In the genomic region with DNA sequence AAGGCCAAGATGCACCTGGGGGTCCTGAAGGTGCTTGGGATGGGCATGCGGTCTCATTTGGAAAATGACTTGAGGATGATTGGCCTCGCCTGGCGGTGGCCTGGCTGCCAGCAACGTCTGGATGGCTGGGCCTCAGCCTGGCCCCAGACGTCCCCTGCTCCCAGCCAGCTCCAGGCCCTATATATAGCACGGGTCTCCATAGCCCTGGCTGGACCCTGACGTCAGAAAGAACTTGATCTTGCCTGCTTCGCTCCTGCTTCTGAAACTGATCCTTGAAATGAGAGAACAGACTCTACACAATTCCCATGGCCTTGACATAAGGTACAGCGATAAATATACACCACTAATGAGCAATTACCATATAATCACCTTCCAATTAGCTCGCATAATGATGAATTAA, we compare ENCODE assay signal across 19 cellular contexts. TPM values are rescaled to one million over a fixed set of nuclear protein-coding genes. Genes with fewer than 3 reads are reported as not detected.
DNase-seq lines count a peak whose midpoint lies in the region; ATAC-seq, FAIRE-seq and TF ChIP-seq lines count a peak whose summit lies in the region.
"Had no signal": no experiment of that assay in that cellular context is flagged by ENCODE, and none has a peak within 500 bp of the region (broad histone marks: within the 10 kb centered on the region; RNA-seq: fewer than 3 reads in every experiment).

No MANE protein-coding gene starts in this region.

- H2AFZ ChIP-seq in H1 (ENCODE audit: low read length), result no peak overlapping the region
- no peak overlapping the region for H2AFZ ChIP-seq in neuronal stem cell (ENCODE audit: low read length)

- H3K27me3 Mint-ChIP-seq in natural killer cell (ENCODE audit: low read depth in 2 of 2), result peaks cover 56 to 64% of the 10 kb centered on the region in 2 donors
- H3K27me3 Mint-ChIP-seq in natural killer cell treated with Interleukin-12 subunit alpha and Interleukin-12 subunit beta and Interleukin-15 and Interleukin-18, amount 100 ng/mL, for 72 hours, result peaks cover 54 to 76% of the 10 kb centered on the region in 2 donors
- H3K27me3 Mint-ChIP-seq in activated CD8-positive, alpha-beta T cell treated with anti-CD3 and anti-CD28 coated beads for 36 hours, result peaks cover 61% of the 10 kb centered on the region

- H3K4me3 ChIP-seq in H1 (ENCODE audit: extremely low read depth in 1 of 4, insufficient read depth in 2 of 4, low read depth in 3 of 4, low read length in 4 of 4) (no peak overlapping the region), neuronal stem cell (ENCODE audit: low read length in 2 of 2) (no peak overlapping the region), pancreas (no peak overlapping the region)
- H3K4me3 ChIP-seq: MG63, SJSA1 had no signal

- H3K79me2 ChIP-seq in H1 (ENCODE audit: control insufficient read depth in 1 of 2, insufficient read depth in 2 of 2, low read length in 2 of 2), result no peaks in the 10 kb centered on the region

- H3K4me1 Mint-ChIP-seq in natural killer cell, result peaks cover 7 to 23% of the 10 kb centered on the region in 2 donors
- H3K4me1 Mint-ChIP-seq in natural killer cell treated with Interleukin-12 subunit alpha and Interleukin-12 subunit beta and Interleukin-15 and Interleukin-18, amount 100 ng/mL, for 72 hours (ENCODE audit: low read depth in 2 of 2), result peaks cover 15 to 18% of the 10 kb centered on the region in 2 donors
- peaks cover 2% of the 10 kb centered on the region for H3K4me1 Mint-ChIP-seq in activated CD8-positive, alpha-beta T cell treated with anti-CD3 and anti-CD28 coated beads for 36 hours (ENCODE audit: low read depth)

- peak overlapping the region; percentile 3 for H3K4me3 Mint-ChIP-seq in natural killer cell
- no peak overlapping the region for H3K4me3 Mint-ChIP-seq in natural killer cell treated with Interleukin-12 subunit alpha and Interleukin-12 subunit beta and Interleukin-15 and Interleukin-18, amount 100 ng/mL, for 72 hours
- no peak overlapping the region for H3K4me3 Mint-ChIP-seq in activated CD8-positive, alpha-beta T cell treated with anti-CD3 and anti-CD28 coated beads for 36 hours

- CTCF ChIA-PET in H1 (lab: Charles Lee; ENCODE audit: partially characterized antibody), result interaction anchor here (0.9 to 5.4 kb wide), 6 partner anchors 10 to 148 kb away, joined by 3 to 44 read pairs (median 4); no protein-coding TSS in a partner anchor
- CTCF ChIA-PET in activated CD8-positive, alpha-beta T cell treated with anti-CD3 and anti-CD28 coated beads for 36 hours (lab: Charles Lee), result no interaction called here

- no peak overlapping the region for H3K14ac ChIP-seq in H1 (ENCODE audit: insufficient read length)
- H3K14ac ChIP-seq in neuronal stem cell (ENCODE audit: low read length), result no peak overlapping the region

- H3K27me3 ChIP-seq in H1 (replicated peaks in 1 of 4; ENCODE audit: control insufficient read depth in 3 of 4, extremely low read depth in 1 of 4, insufficient read depth in 3 of 4, low read length in 3 of 4) (peaks cover 64 to 71% (median 67%) of the 10 kb centered on the region in 4 experiments), neuronal stem cell (ENCODE audit: control insufficient read depth in 3 of 3, insufficient read depth in 3 of 3, low read depth in 1 of 3, low read length in 3 of 3) (peaks cover 7 to 77% (median 55%) of the 10 kb centered on the region in 3 experiments), pancreas (peaks cover 0 to 58% (median 10%) of the 10 kb centered on the region in 4 donors)
- H3K27me3 ChIP-seq: MG63 had no signal

- TF ChIP-seq RAD21 in H1 (IDR thresholded peaks at IDR 0.05 in 1 of 2, conservative IDR thresholded peaks at IDR 0.05 in 1 of 2; ENCODE audit: low read depth in 2 of 2, low read length in 2 of 2), result no peak

- H3K18ac ChIP-seq in H1 (ENCODE audit: extremely low read depth, low read length) (no peak overlapping the region), neuronal stem cell (ENCODE audit: low read length) (peak overlapping the region; percentile 78)

- no peak overlapping the region for H3K27ac Mint-ChIP-seq in natural killer cell
- no peak overlapping the region for H3K27ac Mint-ChIP-seq in natural killer cell treated with Interleukin-12 subunit alpha and Interleukin-12 subunit beta and Interleukin-15 and Interleukin-18, amount 100 ng/mL, for 72 hours
- H3K27ac Mint-ChIP-seq in activated CD8-positive, alpha-beta T cell treated with anti-CD3 and anti-CD28 coated beads for 36 hours, result no peak overlapping the region

- DNase-seq in natural killer cell, result no peak
- DNase-seq in natural killer cell treated with Interleukin-12 subunit alpha and Interleukin-12 subunit beta and Interleukin-15 and Interleukin-18, amount 100 ng/mL, for 72 hours (ENCODE audit: low spot score), result no peak
- no peak for DNase-seq in H1 (ENCODE audit: low read depth in 1 of 2, low spot score in 2 of 2)
- DNase-seq in neuronal stem cell (ENCODE audit: low spot score), result no peak
- DNase-seq in iPS-NIHi11 (ENCODE audit: low spot score), result no peak
- no peak for DNase-seq in activated CD8-positive, alpha-beta T cell treated with anti-CD3 and anti-CD28 coated beads for 36 hours
- DNase-seq in NCI-H1092 treated with DMSO at 0.1 percent for 48 hours (lab: John Stamatoyannopoulos, UW), result no peak
- DNase-seq in pancreas, result no peak
- DNase-seq: C1 segment of cervical spinal cord, DMS153, MG63, NCI-H1092, NCI-H1694, OCI-M1 had no signal

- POLR2A ChIA-PET in H1 (lab: Charles Lee; ENCODE audit: partially characterized antibody), result interaction anchor here (1.3 to 1.7 kb wide), 2 partner anchors 20 to 396 kb away, joined by 4 to 6 read pairs; no protein-coding TSS in a partner anchor
- POLR2A ChIA-PET in activated CD8-positive, alpha-beta T cell treated with anti-CD3 and anti-CD28 coated beads for 36 hours (lab: Charles Lee), result no interaction called here

- H2BK12ac ChIP-seq in H1 (ENCODE audit: low read depth, low read length) (0 out of 2 replicates have a peak overlapping the region, but pooled peaks have one; percentile 50), neuronal stem cell (ENCODE audit: low read length) (no peak overlapping the region)

- H3K23me2 ChIP-seq in H1 (ENCODE audit: low read depth, low read length), result peaks cover 5% of the 10 kb centered on the region

- H4K5ac ChIP-seq in H1 (ENCODE audit: insufficient read length, low read depth, low read length), result no peak overlapping the region

- no peak overlapping the region for H2BK20ac ChIP-seq in H1 (ENCODE audit: low read length)

- TF ChIP-seq EP300 in H1 (IDR thresholded peaks at IDR 0.05; ENCODE audit: borderline replicate concordance in 1 of 2, low read depth in 2 of 2, low read length in 2 of 2), result no peak

- H3K4me2 ChIP-seq in H1 (ENCODE audit: insufficient read depth in 1 of 2, low read depth in 2 of 2, low read length in 2 of 2) (peak overlapping the region in 1 of 2 experiments; percentile 60; a peak in 1 of 4 replicates), neuronal stem cell (ENCODE audit: insufficient read depth, low read length, poor library complexity, severe bottlenecking) (no peak overlapping the region)

- H2BK120ac ChIP-seq in H1 (replicated peaks; ENCODE audit: low read depth, low read length) (no peak overlapping the region), neuronal stem cell (ENCODE audit: low read depth, low read length) (no peak overlapping the region)

- H2AK5ac ChIP-seq in H1 (ENCODE audit: low read depth, low read length) (no peak overlapping the region), neuronal stem cell (ENCODE audit: low read depth, low read length) (no peak overlapping the region)

- no peak overlapping the region for H3K56ac ChIP-seq in H1 (replicated peaks; ENCODE audit: insufficient read length, low read depth, low read length)

- intact Hi-C loops in natural killer cell (cut with micrococcal nuclease) (no loop called here), pancreas (cut with DNase I) (no loop called here)
- intact Hi-C loops in activated CD8-positive, alpha-beta T cell treated with anti-CD3 and anti-CD28 coated beads for 36 hours (cut with micrococcal nuclease), result no loop called here

- H3K4me1 ChIP-seq in H1 (replicated peaks in 1 of 4; ENCODE audit: control insufficient read depth in 3 of 4, insufficient read depth in 4 of 4, low read length in 3 of 4) (peaks cover 0 to 23% (median 13%) of the 10 kb centered on the region in 4 experiments; a peak in 6 of 7 replicates), neuronal stem cell (ENCODE audit: control insufficient read depth in 2 of 2, insufficient read depth in 1 of 2, low read depth in 1 of 2, low read length in 2 of 2) (peaks cover 0 to 27% of the 10 kb centered on the region in 2 donors), pancreas (no peaks in the 10 kb centered on the region)
- H3K4me1 ChIP-seq: SJSA1 had no signal

- no peak overlapping the region for H4K8ac ChIP-seq in H1 (ENCODE audit: extremely low read depth, insufficient read depth, low read length)
- no peak overlapping the region for H4K8ac ChIP-seq in neuronal stem cell (ENCODE audit: low read depth, low read length)

- H3K4ac ChIP-seq in H1 (replicated peaks; ENCODE audit: insufficient read length, low read depth, low read length) (no peak overlapping the region), neuronal stem cell (ENCODE audit: low read length) (no peak overlapping the region)

- no peak overlapping the region for H4K91ac ChIP-seq in H1 (replicated peaks; ENCODE audit: insufficient read length, low read length)
- H4K91ac ChIP-seq in neuronal stem cell (ENCODE audit: low read depth, low read length, poor library complexity), result no peak overlapping the region

- WGBS in H1 (ENCODE audit: extremely low coverage in 1 of 2, insufficient coverage in 1 of 2, insufficient read length in 1 of 2, insufficient replicate concordance in 2 of 2, low coverage in 1 of 2, low lambda C conversion rate in 2 of 2, missing lambda C conversion rate in 1 of 2), 2 experiments, result 57% methylated on average over 10 of the region's 10 CpGs; no CpG with 5 or more reads in 1 of the 2 experiments
- no CpG with 5 or more reads among the region's 10 CpGs for WGBS in neuronal stem cell (ENCODE audit: extremely low coverage in 2 of 2, insufficient read length in 2 of 2, insufficient replicate concordance in 1 of 2), 2 donors
- 33 to 38% methylated on average over 10 of the region's 10 CpGs for WGBS in pancreas, 2 donors

- no peak for TF ChIP-seq CTCF in natural killer cell (IDR thresholded peaks at IDR 0.05)
- no peak for TF ChIP-seq CTCF in H1 (IDR thresholded peaks at IDR 0.05; ENCODE audit: control extremely low read depth in 1 of 3, insufficient read depth in 1 of 3, low read depth in 1 of 3, low read length in 3 of 3)
- no peak for TF ChIP-seq CTCF in activated CD8-positive, alpha-beta T cell treated with anti-CD3 and anti-CD28 coated beads for 36 hours (IDR thresholded peaks at IDR 0.05)
- TF ChIP-seq CTCF in pancreas (IDR thresholded peaks at IDR 0.05), result no peak

- no peaks in the 10 kb centered on the region for H3K9me3 Mint-ChIP-seq in natural killer cell
- H3K9me3 Mint-ChIP-seq in natural killer cell treated with Interleukin-12 subunit alpha and Interleukin-12 subunit beta and Interleukin-15 and Interleukin-18, amount 100 ng/mL, for 72 hours, result no peaks in the 10 kb centered on the region
- no peaks in the 10 kb centered on the region for H3K9me3 Mint-ChIP-seq in activated CD8-positive, alpha-beta T cell treated with anti-CD3 and anti-CD28 coated beads for 36 hours

- H3K9me3 ChIP-seq in H1 (ENCODE audit: insufficient read depth in 2 of 2, low read depth in 1 of 2, low read length in 1 of 2), result no peaks in the 10 kb centered on the region
- no peaks in the 10 kb centered on the region for H3K9me3 ChIP-seq in neuronal stem cell (replicated peaks in 1 of 2; ENCODE audit: control insufficient read depth in 2 of 2, insufficient read depth in 1 of 2, low read depth in 1 of 2, low read length in 2 of 2)
- no peaks in the 10 kb centered on the region for H3K9me3 ChIP-seq in pancreas
- H3K9me3 ChIP-seq: MG63, SJSA1 had no signal

- no peaks in the 10 kb centered on the region for H3K79me1 ChIP-seq in H1 (ENCODE audit: low read depth, low read length)
- no peaks in the 10 kb centered on the region for H3K79me1 ChIP-seq in neuronal stem cell (ENCODE audit: low read depth, low read length)

- H2BK5ac ChIP-seq in H1 (ENCODE audit: low read depth, low read length) (no peak overlapping the region), neuronal stem cell (ENCODE audit: low read length) (no peak overlapping the region)

- TF ChIP-seq POLR2A in H1 (IDR thresholded peaks at IDR 0.05; ENCODE audit: control extremely low read depth in 1 of 2, low read depth in 2 of 2, low read length in 2 of 2), result no peak

- H2BK15ac ChIP-seq in H1 (ENCODE audit: low read length) (peak overlapping the region; percentile 83), neuronal stem cell (ENCODE audit: low read length) (peak overlapping the region; percentile 74)

- peaks cover 18 to 25% of the 10 kb centered on the region in 2 experiments for H4K20me1 ChIP-seq in H1 (replicated peaks in 1 of 2; ENCODE audit: control insufficient read depth in 1 of 2, insufficient read depth in 2 of 2, low read length in 2 of 2)

- ATAC-seq in natural killer cell, result no peak
- no peak for ATAC-seq in natural killer cell treated with Interleukin-12 subunit alpha and Interleukin-12 subunit beta and Interleukin-15 and Interleukin-18, amount 100 ng/mL, for 72 hours
- ATAC-seq in activated CD8-positive, alpha-beta T cell treated with anti-CD3 and anti-CD28 coated beads for 36 hours, result no peak
- no peak for ATAC-seq in pancreas

- no peak for FAIRE-seq in H1 (lab: Jason Lieb, UNC)
- no peak for FAIRE-seq in pancreas (lab: Jason Lieb, UNC)
- FAIRE-seq: GM12892, H54 had no signal

- H3K23ac ChIP-seq in H1 (ENCODE audit: insufficient read length) (no peak overlapping the region), neuronal stem cell (ENCODE audit: low read depth, low read length, poor library complexity) (no peak overlapping the region)

- H3K27ac ChIP-seq in H1 (ENCODE audit: low read depth, low read length), result no peak overlapping the region
- H3K27ac ChIP-seq in neuronal stem cell (replicated peaks; ENCODE audit: low read length), result no peak overlapping the region
- H3K27ac ChIP-seq in pancreas, result no peak overlapping the region
- H3K27ac ChIP-seq: RWPE1, SJSA1 had no signal

- no peaks in the 10 kb centered on the region for H3K36me3 Mint-ChIP-seq in natural killer cell
- peaks cover 5% of the 10 kb centered on the region for H3K36me3 Mint-ChIP-seq in natural killer cell treated with Interleukin-12 subunit alpha and Interleukin-12 subunit beta and Interleukin-15 and Interleukin-18, amount 100 ng/mL, for 72 hours
- H3K36me3 Mint-ChIP-seq in activated CD8-positive, alpha-beta T cell treated with anti-CD3 and anti-CD28 coated beads for 36 hours (ENCODE audit: low read depth), result peaks cover 1% of the 10 kb centered on the region

- H3K9ac ChIP-seq in H1 (replicated peaks in 1 of 4; ENCODE audit: extremely low read depth in 1 of 4, low read depth in 3 of 4, low read length in 3 of 4), result no peak overlapping the region
- H3K9ac ChIP-seq in neuronal stem cell (ENCODE audit: low read depth, low read length, poor library complexity), result no peak overlapping the region

- H3K36me3 ChIP-seq in H1 (ENCODE audit: control insufficient read depth in 2 of 4, insufficient read depth in 4 of 4, low read length in 3 of 4) (no peaks in the 10 kb centered on the region), neuronal stem cell (replicated peaks in 1 of 2; ENCODE audit: control insufficient read depth in 2 of 2, insufficient read depth in 2 of 2, low read length in 2 of 2) (no peaks in the 10 kb centered on the region), pancreas (no peaks in the 10 kb centered on the region)
- H3K36me3 ChIP-seq: MG63, SJSA1 had no signal

RNA-seq across cellular contexts. Expression of a gene that starts 11.8 kb away (rescaled TPM):
- total RNA-seq in natural killer cell, result not detected
- total RNA-seq in natural killer cell treated with Interleukin-12 subunit alpha and Interleukin-12 subunit beta and Interleukin-15 and Interleukin-18, amount 100 ng/mL, for 72 hours, result not detected
- not detected in 2 replicates for total RNA-seq in H1 (2021; fragmentation: NEBNext Ultra II Directional; extraction: Animal tissue kit (Norgen Biotek cat#: 25700))
- not detected in 2 replicates for polyA plus RNA-seq in H1 (2011; rRNA removed)
- 0.06 TPM for polyA plus RNA-seq in H1 (2011; cell fraction: cytosol; rRNA removed)
- polyA plus RNA-seq in H1 (2011; cell fraction: nucleus; rRNA removed), result 0.04 TPM
- 0.08 to 0.23 TPM (median 0.14 TPM) in 4 replicates for polyA plus RNA-seq in H1 (2012, experiment 1 of 2)
- 0.10 TPM for polyA plus RNA-seq in H1 (2012, experiment 2 of 2)
- 0.04 TPM for polyA plus RNA-seq in H1 (2013, experiment 1 of 2)
- polyA plus RNA-seq in H1 (2013, experiment 2 of 2), result not detected
- polyA minus RNA-seq in H1 (2011; rRNA and poly(A)+ RNA removed), result not detected in 2 replicates
- polyA minus RNA-seq in H1 (2011; cell fraction: cytosol; rRNA and poly(A)+ RNA removed), result not detected
- not detected for polyA minus RNA-seq in H1 (2011; cell fraction: nucleus; rRNA and poly(A)+ RNA removed)
- polyA plus RNA-seq in neuronal stem cell (2013, experiment 1 of 2), result 14.9 TPM
- polyA plus RNA-seq in neuronal stem cell (2013, experiment 2 of 2), result 14.7 TPM
- total RNA-seq in activated CD8-positive, alpha-beta T cell treated with anti-CD3 and anti-CD28 coated beads for 36 hours, result not detected
- under 1 TPM in 2 of 6 donors, not detected in 4; 0.06 to 0.09 TPM for total RNA-seq in pancreas
- polyA plus RNA-seq in pancreas, result under 1 TPM; 0.09 to 0.27 TPM
- total RNA-seq: A673 had no signal
